ENCODE assay signal across 8 cellular contexts in genomic region chr17:1716912-1717695, GRCh38. TPM values are rescaled to one million over a fixed set of nuclear protein-coding genes. Genes with fewer than 3 reads are reported as not detected.
DNase-seq lines count a peak whose midpoint lies in the region; ATAC-seq, FAIRE-seq and TF ChIP-seq lines count a peak whose summit lies in the region.

No MANE protein-coding gene starts in this region.

- H3K27ac ChIP-seq in left ventricle myocardium inferior (replicated peaks) (peak overlapping the region; percentile 100), upper lobe of right lung (peak overlapping the region; percentile 94)

- TF ChIP-seq POLR2A in GM12891 (IDR thresholded peaks at IDR 0.05; ENCODE audit: low read depth, low read length) = peak; percentile 85

- TF ChIP-seq CTCF in left ventricle myocardium inferior (IDR thresholded peaks at IDR 0.05; ENCODE audit: borderline replicate concordance) = no peak
- peak; percentile 3 for TF ChIP-seq CTCF in upper lobe of right lung (IDR thresholded peaks at IDR 0.05)

- H3K4me3 ChIP-seq in left ventricle myocardium inferior = peak overlapping the region; percentile 78
- H3K4me3 ChIP-seq in upper lobe of right lung = peak overlapping the region; percentile 61

- H3K27me3 ChIP-seq in left ventricle myocardium inferior (ENCODE audit: low read depth) (no peaks in the 10 kb centered on the region), upper lobe of right lung (no peaks in the 10 kb centered on the region)

- H3K36me3 ChIP-seq in left ventricle myocardium inferior (peaks cover 22% of the 10 kb centered on the region), upper lobe of right lung (peaks cover 21% of the 10 kb centered on the region)

- intact Hi-C loops in left ventricle myocardium inferior (cut with micrococcal nuclease) = no loop called here
- intact Hi-C loops in posterior vena cava (cut with DNase I) = loop anchor here in 1 of 2 donors (2.0 to 5.0 kb wide), 2 partner anchors 50 to 550 kb away; no protein-coding TSS in a partner anchor
- intact Hi-C loops in upper lobe of right lung (cut with DNase I) = loop anchor here (10.0 kb wide), 2 partner anchors 68 to 108 kb away; partner anchors contain the start of gene SMYD4

- H3K9me3 ChIP-seq in left ventricle myocardium inferior (replicated peaks) (no peaks in the 10 kb centered on the region), upper lobe of right lung (no peaks in the 10 kb centered on the region)

- peak; percentile 96 for FAIRE-seq in GM12891 (lab: Jason Lieb, UNC)

- H3K4me1 ChIP-seq in left ventricle myocardium inferior (peaks cover 67% of the 10 kb centered on the region), upper lobe of right lung (peaks cover 44% of the 10 kb centered on the region)

- ATAC-seq in HG02798 (IDR thresholded peaks at IDR 0.05; ENCODE audit: poor library complexity, unreplicated experiment) (peak; percentile 51), upper lobe of right lung (peak; percentile 71)

- peak; percentile 85 for DNase-seq in GM12891 (ENCODE audit: insufficient read length, low spot score)
- peak; percentile 98 for DNase-seq in NCI-H146 (lab: John Stamatoyannopoulos, UW)
- peak; percentile 53 to 98 (median 70) for DNase-seq in T-helper 1 cell
- DNase-seq in amygdala (lab: John Stamatoyannopoulos, UW) = peak; percentile 53 to 95 (median 86)
- peak; percentile 87 for DNase-seq in left ventricle myocardium inferior
- DNase-seq in posterior vena cava (ENCODE audit: low spot score) = peak; percentile 96
- DNase-seq in upper lobe of right lung = peak; percentile 89

TF ChIP-seq in GM12891, 5 proteins besides CTCF, POLR2A, EP300 and RAD21:
- TF ChIP-seq POLR2AphosphoS5 (IDR thresholded peaks at IDR 0.05; ENCODE audit: low read depth, low read length) = peak; percentile 75
- no peak for TF ChIP-seq PAX5 (IDR thresholded peaks at IDR 0.05; ENCODE audit: insufficient read depth, low read length, severe bottlenecking)
- TF ChIP-seq TAF1 (IDR thresholded peaks at IDR 0.05; ENCODE audit: low read depth, low read length) = peak; percentile 54
- 0 out of 2 replicates have a peak, but pooled peaks have one; percentile 8 for TF ChIP-seq SPI1 (IDR thresholded peaks at IDR 0.05; ENCODE audit: low read depth, low read length)
- peak; percentile 37; the same call in 1 of the 2 replicates for TF ChIP-seq POU2F2 (IDR thresholded peaks at IDR 0.05; ENCODE audit: low read depth, low read length)

RNA-seq across cellular contexts. Expression of gene TLCD2, which starts 6.9 kb away (rescaled TPM):
- 0.10 TPM for polyA plus RNA-seq in GM12891 (2012; ENCODE audit: low read depth, missing spikeins)
- total RNA-seq in left ventricle myocardium inferior = 1.8 TPM
- 1 to 10 TPM; 7.6 to 8.2 TPM for total RNA-seq in posterior vena cava
- total RNA-seq in upper lobe of right lung = 12.7 TPM

RNA-seq across cellular contexts. Expression of gene WDR81, which starts 7.4 kb away (rescaled TPM):
- 6.8 TPM for polyA plus RNA-seq in GM12891 (2012; ENCODE audit: low read depth, missing spikeins)
- total RNA-seq in left ventricle myocardium inferior (9.3 TPM), posterior vena cava (10 to 100 TPM; 26.3 to 30.8 TPM), upper lobe of right lung (43.9 TPM)

RNA-seq across cellular contexts. Expression of gene SERPINF2, which starts 25.6 kb away (rescaled TPM):
- polyA plus RNA-seq in GM12891 (2012; ENCODE audit: low read depth, missing spikeins) = 0.26 TPM
- total RNA-seq in left ventricle myocardium inferior (0.33 TPM), posterior vena cava (10 to 100 TPM; 40.7 to 41.7 TPM), upper lobe of right lung (21.6 TPM)

RNA-seq across cellular contexts. Expression of gene PRPF8, which starts 32.4 kb away (rescaled TPM):
- 135 TPM for polyA plus RNA-seq in GM12891 (2012; ENCODE audit: low read depth, missing spikeins)
- total RNA-seq in left ventricle myocardium inferior (136 TPM), posterior vena cava (100 to 1,000 TPM; 173 to 190 TPM), upper lobe of right lung (263 TPM)

RNA-seq across cellular contexts. Expression of gene SERPINF1, which starts 44.8 kb away (rescaled TPM):
- polyA plus RNA-seq in GM12891 (2012; ENCODE audit: low read depth, missing spikeins) = 5.4 TPM
- total RNA-seq in left ventricle myocardium inferior (122 TPM), posterior vena cava (1,000 to 10,000 TPM in 1 of 2 donors, 100 to 1,000 TPM in 1; 710 to 1,223 TPM), upper lobe of right lung (119 TPM)

Comparison
In these comparisons a context has a peak if more than half of its experiments do, and no peak if none do; other contexts are left out.
1. Peak in every context shown above with its lines: DNase-seq, ATAC-seq, H3K4me3 ChIP-seq and H3K27ac ChIP-seq.
2. RNA of gene SERPINF2, which starts 25.6 kb away (total RNA-seq): 40.7 to 41.7 TPM in posterior vena cava and 21.6 TPM in upper lobe of right lung (single experiment); 0.33 TPM in left ventricle myocardium inferior (single experiment); every median in the first group is over 10 times any median in the second.